Comparison of ENCODE assay signal across 1 cellular context in genomic region chr2:197453123-197453913, GRCh38.
A peak's percentile ranks its signal among the peaks of the same experiment; 100 is the strongest.
TF ChIP-seq lines count a peak whose summit lies in the region.

Gene COQ10B, plus strand, starts transcription at chr2:197453552. Its CDS starts 9 bp downstream, at chr2:197453561.

TF ChIP-seq in HepG2, 621 proteins besides CTCF, POLR2A, EP300 and RAD21 (continued from another document and continues in another):
- TF ChIP-seq ZHX2 (IDR thresholded peaks at IDR 0.05; ENCODE audit: low read depth) (peak; percentile 26), ZHX2 (CRISPR knock-in tag; IDR thresholded peaks at IDR 0.05; ENCODE audit: borderline replicate concordance) (no peak), GZF1 (CRISPR knock-in tag; IDR thresholded peaks at IDR 0.05) (peak; percentile 25; the same call in 1 of the 2 replicates), ZBTB46 (CRISPR knock-in tag; IDR thresholded peaks at IDR 0.05; ENCODE audit: borderline replicate concordance) (peak; percentile 38; the same call in 1 of the 2 replicates), KLF12 (CRISPR knock-in tag; IDR thresholded peaks at IDR 0.05; ENCODE audit: borderline replicate concordance) (0 out of 2 replicates have a peak, but pooled peaks have one; percentile 74), SP5 (CRISPR knock-in tag; IDR thresholded peaks at IDR 0.05; ENCODE audit: borderline replicate concordance, low read depth) (peak; percentile 23; the same call in 1 of the 2 replicates), ZNF7 (CRISPR knock-in tag; IDR thresholded peaks at IDR 0.05) (0 out of 2 replicates have a peak, but pooled peaks have one; percentile 2), ZNF766 (CRISPR knock-in tag; IDR thresholded peaks at IDR 0.05; ENCODE audit: borderline replicate concordance) (no peak), ZNF275 (CRISPR knock-in tag; IDR thresholded peaks at IDR 0.05; ENCODE audit: borderline replicate concordance) (peak; percentile 54; the same call in 1 of the 2 replicates), ATF4 (CRISPR knock-in tag; IDR thresholded peaks at IDR 0.05) (peak in 1 of 2 experiments; percentile 39; a peak in 2 of 4 replicates), GTF2F1 (IDR thresholded peaks at IDR 0.05; ENCODE audit: low read length) (no peak), NCOA5 (CRISPR knock-in tag; IDR thresholded peaks at IDR 0.05) (no peak), MAZ (IDR thresholded peaks at IDR 0.05; ENCODE audit: borderline replicate concordance, low read depth, low read length) (peak; percentile 94), MAZ (CRISPR knock-in tag; IDR thresholded peaks at IDR 0.05; ENCODE audit: low read depth) (peak; percentile 15), ZNF282 (IDR thresholded peaks at IDR 0.05; ENCODE audit: partially characterized antibody) (no peak), ZNF501 (CRISPR knock-in tag; IDR thresholded peaks at IDR 0.05) (peak; percentile 98), RXRA (CRISPR knock-in tag; IDR thresholded peaks at IDR 0.05) (peak; percentile 55), PAXIP1 (CRISPR knock-in tag; conservative IDR thresholded peaks at IDR 0.05) (peak; percentile 79), ZBTB7A (CRISPR knock-in tag; IDR thresholded peaks at IDR 0.05) (no peak), DR1 (CRISPR knock-in tag; IDR thresholded peaks at IDR 0.05) (no peak; the same call in 1 of the 2 replicates), ZNF784 (CRISPR knock-in tag; IDR thresholded peaks at IDR 0.05; ENCODE audit: borderline replicate concordance) (no peak), ZFP91 (CRISPR knock-in tag; IDR thresholded peaks at IDR 0.05; ENCODE audit: borderline replicate concordance) (peak; percentile 95; the same call in 1 of the 2 replicates), ZNF367 (CRISPR knock-in tag; IDR thresholded peaks at IDR 0.05; ENCODE audit: borderline replicate concordance) (peak; percentile 66; the same call in 1 of the 2 replicates), ZNF777 (CRISPR knock-in tag; IDR thresholded peaks at IDR 0.05) (peak; percentile 50; the same call in 1 of the 2 replicates), ELF1 (CRISPR knock-in tag; IDR thresholded peaks at IDR 0.05) (peak; percentile 99), DMAP1 (CRISPR knock-in tag; IDR thresholded peaks at IDR 0.05) (peak; percentile 95), ZNF883 (CRISPR knock-in tag; IDR thresholded peaks at IDR 0.05; ENCODE audit: not compliant biosample characterization) (peak; percentile 88), MAF1 (CRISPR knock-in tag; IDR thresholded peaks at IDR 0.05; ENCODE audit: borderline replicate concordance) (peak; percentile 35; the same call in 1 of the 2 replicates), ZKSCAN1 (IDR thresholded peaks at IDR 0.05; ENCODE audit: low read length) (no peak), REXO4 (CRISPR knock-in tag; IDR thresholded peaks at IDR 0.05; ENCODE audit: borderline replicate concordance) (no peak), ZNF644 (CRISPR knock-in tag; IDR thresholded peaks at IDR 0.05; ENCODE audit: low read depth) (no peak), CREB3 (CRISPR knock-in tag; IDR thresholded peaks at IDR 0.05) (peak; percentile 84), ZNF280D (CRISPR knock-in tag; IDR thresholded peaks at IDR 0.05) (no peak), NFKBIZ (CRISPR knock-in tag; IDR thresholded peaks at IDR 0.05) (no peak), MIXL1 (CRISPR knock-in tag; IDR thresholded peaks at IDR 0.05) (no peak), MTF2 (CRISPR knock-in tag; IDR thresholded peaks at IDR 0.05; ENCODE audit: borderline replicate concordance) (0 out of 2 replicates have a peak, but pooled peaks have one; percentile 66), ZNF83 (CRISPR knock-in tag; IDR thresholded peaks at IDR 0.05; ENCODE audit: borderline replicate concordance) (peak; percentile 70; the same call in 1 of the 2 replicates), ZFP36 (IDR thresholded peaks at IDR 0.05; ENCODE audit: borderline replicate concordance, low read depth, low read length, partially characterized antibody) (no peak), ZNF879 (CRISPR knock-in tag; IDR thresholded peaks at IDR 0.05) (peak; percentile 88; the same call in 1 of the 2 replicates), ZNF460 (CRISPR knock-in tag; IDR thresholded peaks at IDR 0.05; ENCODE audit: borderline replicate concordance) (peak; percentile 13; the same call in 1 of the 2 replicates), KLF16 (CRISPR knock-in tag; IDR thresholded peaks at IDR 0.05) (peak in 1 of 2 experiments; percentile 71; a peak in 1 of 4 replicates)
